Comparison of ENCODE assay signal across 8 cellular contexts in the genomic region with DNA sequence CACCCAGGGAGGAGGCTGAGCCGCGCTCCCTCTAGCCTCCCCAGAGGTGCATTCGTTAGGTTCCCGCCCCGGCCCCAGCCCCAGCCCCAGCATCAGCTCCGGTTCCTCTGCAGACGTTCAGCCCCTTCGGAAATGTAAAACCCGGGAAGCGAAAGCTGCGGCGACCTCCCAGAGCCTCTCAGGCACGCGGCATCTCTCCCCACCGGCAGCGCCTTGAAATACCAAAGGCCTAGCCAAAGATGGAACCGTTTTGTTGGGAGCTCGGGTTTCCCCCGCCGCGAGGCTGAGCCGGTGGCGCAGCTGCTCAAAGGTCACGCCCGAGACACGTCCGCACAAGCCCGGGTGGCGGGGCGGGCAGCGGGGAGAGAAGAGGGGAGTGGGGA.
DNase-seq lines count a peak whose midpoint lies in the region; ATAC-seq and TF ChIP-seq lines count a peak whose summit lies in the region.

No MANE protein-coding gene starts in this region.

- peak overlapping the region; percentile 29 for H3K4me3 ChIP-seq in AG04449 (ENCODE audit: low read depth, low read length)
- 0 out of 2 replicates have a peak overlapping the region, but pooled peaks have one; percentile 18 for H3K4me3 ChIP-seq in MG63
- peak overlapping the region; percentile 7 to 39 (median 18) for H3K4me3 ChIP-seq in transverse colon

- CTCF ChIA-PET in AG04449 (lab: Yijun Ruan, JAX) = no interaction called here
- CTCF ChIA-PET in activated B cell treated with CpG ODN at 0.5 μM for 24 hours (lab: Charles Lee) = interaction anchor here (0.8 to 1.3 kb wide), 3 partner anchors 46 to 80 kb away, joined by 3 to 4 read pairs (median 3); no protein-coding TSS in a partner anchor

- H3K9me3 ChIP-seq in MG63 = no peaks in the 10 kb centered on the region
- no peaks in the 10 kb centered on the region for H3K9me3 ChIP-seq in transverse colon

- ATAC-seq in GM18907 (IDR thresholded peaks at IDR 0.05; ENCODE audit: unreplicated experiment) (peak; percentile 70), activated B cell treated with CpG ODN at 0.5 μM for 24 hours (ENCODE audit: low read depth) (peak; percentile 78), esophagus mucosa (peak; percentile 62), HG02623 (IDR thresholded peaks at IDR 0.05; ENCODE audit: unreplicated experiment) (no peak)
- peak; percentile 73 to 75 for ATAC-seq in naive thymus-derived CD8-positive, alpha-beta T cell

- H3K4me3 Mint-ChIP-seq in activated B cell treated with CpG ODN at 0.5 μM for 24 hours = peak overlapping the region; percentile 80
- peak overlapping the region; percentile 54 to 85 (median 77) for H3K4me3 Mint-ChIP-seq in naive thymus-derived CD8-positive, alpha-beta T cell

- H3K9me3 Mint-ChIP-seq in activated B cell treated with CpG ODN at 0.5 μM for 24 hours = no peaks in the 10 kb centered on the region
- H3K9me3 Mint-ChIP-seq in naive thymus-derived CD8-positive, alpha-beta T cell = peaks cover 0 to 2% (median 0%) of the 10 kb centered on the region in 9 donors

- no peak for TF ChIP-seq EP300 in transverse colon (IDR thresholded peaks at IDR 0.05; ENCODE audit: low read depth)

- H3K36me3 ChIP-seq in MG63 (no peaks in the 10 kb centered on the region), transverse colon (no peaks in the 10 kb centered on the region)

- in situ Hi-C loops in transverse colon (cut with MboI; ENCODE audit: low pct_ligation_motif_present in 1 of 4, low pct_unique_long_range_greater_than_20kb in 1 of 4, low sequenced_read_pairs in 3 of 4) = no loop called here

- peaks cover 0 to 11% (median 7%) of the 10 kb centered on the region in 4 donors for H3K4me1 ChIP-seq in transverse colon

- H3K27me3 Mint-ChIP-seq in activated B cell treated with CpG ODN at 0.5 μM for 24 hours = no peaks in the 10 kb centered on the region
- peaks cover 11 to 31% (median 17%) of the 10 kb centered on the region in 5 donors for H3K27me3 Mint-ChIP-seq in naive thymus-derived CD8-positive, alpha-beta T cell

- 10% methylated on average over 24 of the region's 31 CpGs; no CpG with 5 or more reads in 1 of the 2 donors for WGBS in transverse colon (ENCODE audit: low coverage in 1 of 2), 2 donors

- TF ChIP-seq POLR2A in transverse colon (IDR thresholded peaks at IDR 0.05) = no peak

- H3K4me1 Mint-ChIP-seq in activated B cell treated with CpG ODN at 0.5 μM for 24 hours = peaks cover 20% of the 10 kb centered on the region
- H3K4me1 Mint-ChIP-seq in naive thymus-derived CD8-positive, alpha-beta T cell = peaks cover 4 to 16% (median 10%) of the 10 kb centered on the region in 4 donors

- H3K36me3 Mint-ChIP-seq in activated B cell treated with CpG ODN at 0.5 μM for 24 hours (ENCODE audit: low read depth) = no peaks in the 10 kb centered on the region
- H3K36me3 Mint-ChIP-seq in naive thymus-derived CD8-positive, alpha-beta T cell = peaks cover 0 to 1% (median 0%) of the 10 kb centered on the region in 3 donors

- H3K27ac Mint-ChIP-seq in activated B cell treated with CpG ODN at 0.5 μM for 24 hours = peak overlapping the region; percentile 53
- H3K27ac Mint-ChIP-seq in naive thymus-derived CD8-positive, alpha-beta T cell = peak overlapping the region in 2 of 10 donors; percentile 63 to 67

- TF ChIP-seq CTCF in AG04449 (IDR thresholded peaks at IDR 0.05; ENCODE audit: insufficient read depth, low read length, missing control alignments) (no peak), activated B cell treated with CpG ODN at 0.5 μM for 24 hours (IDR thresholded peaks at IDR 0.05) (no peak), transverse colon (IDR thresholded peaks at IDR 0.05) (no peak)

- POLR2A ChIA-PET in AG04449 (lab: Yijun Ruan, JAX) = interaction anchor here (1.5 kb wide), 1 partner anchor 15 kb away, joined by 3 read pairs; no protein-coding TSS in a partner anchor
- POLR2A ChIA-PET in activated B cell treated with CpG ODN at 0.5 μM for 24 hours (lab: Charles Lee) = interaction anchor here (0.7 to 2.9 kb wide), 8 partner anchors 12 to 250 kb away, joined by 3 to 26 read pairs (median 4); no protein-coding TSS in a partner anchor
- POLR2A ChIA-PET in naive thymus-derived CD8-positive, alpha-beta T cell (lab: Charles Lee) = no interaction called here

- peak overlapping the region in 2 of 4 donors; percentile 20 to 41 for H3K27ac ChIP-seq in transverse colon

- no peaks in the 10 kb centered on the region for H3K27me3 ChIP-seq in MG63
- no peaks in the 10 kb centered on the region for H3K27me3 ChIP-seq in transverse colon

- no peak for DNase-seq in AG04449 (ENCODE audit: low read depth, low spot score)
- DNase-seq in MG63 = peak; percentile 72
- peak; percentile 34 for DNase-seq in activated B cell treated with CpG ODN at 0.5 μM for 24 hours
- DNase-seq in naive thymus-derived CD8-positive, alpha-beta T cell = peak in 6 of 10 donors; percentile 7 to 23 (median 14)
- DNase-seq in transverse colon = peak; percentile 62

- intact Hi-C loops in activated B cell treated with CpG ODN at 0.5 μM for 24 hours (cut with micrococcal nuclease) (loop anchor here (5.0 to 10.0 kb wide), 2 partner anchors 47 to 79 kb away; a partner anchor contains a TSS), transverse colon (cut with DNase I; ENCODE audit: low total_unique reads) (no loop called here)
